Comparison of ENCODE assay signal across 23 cellular contexts in the genomic region with DNA sequence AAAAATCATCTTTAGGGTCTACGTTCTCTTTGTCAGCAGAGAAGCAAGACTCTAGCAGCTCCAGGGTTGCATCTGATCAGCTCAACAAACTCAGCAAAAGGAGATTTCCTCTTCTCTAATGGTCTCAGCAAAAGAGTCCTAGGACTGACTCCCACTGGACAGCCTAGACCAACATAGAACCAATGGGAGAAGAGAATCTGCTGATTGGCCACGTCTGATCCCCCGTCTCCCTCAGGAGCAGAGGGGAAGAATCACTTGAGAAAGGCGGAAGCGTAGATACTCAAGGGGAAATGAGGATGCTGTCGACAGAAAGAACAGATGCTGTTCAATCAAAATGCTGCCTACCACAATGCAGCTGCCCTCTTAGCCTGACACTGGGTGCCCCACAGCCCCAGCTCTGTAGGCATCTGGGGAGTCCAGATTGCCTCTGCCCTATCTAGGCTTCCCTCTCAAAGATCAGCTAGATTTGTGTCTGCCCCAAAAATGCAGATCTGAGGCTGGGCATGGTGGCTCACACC. TPM values are rescaled to one million over a fixed set of nuclear protein-coding genes. Genes with fewer than 3 reads are reported as not detected.
A peak's percentile ranks its signal among the peaks of the same experiment; 100 is the strongest.
DNase-seq lines count a peak whose midpoint lies in the region; ATAC-seq and TF ChIP-seq lines count a peak whose summit lies in the region.
"Had no signal": no experiment of that assay in that cellular context is flagged by ENCODE, and none has a peak within 500 bp of the region (broad histone marks: within the 10 kb centered on the region; RNA-seq: fewer than 3 reads in every experiment).

No MANE protein-coding gene starts in this region.

- H3K27ac ChIP-seq in GM23338 (ENCODE audit: low read depth): no peak overlapping the region
- H3K27ac ChIP-seq in osteoblast (ENCODE audit: low read depth, low read length): no peak overlapping the region
- no peak overlapping the region for H3K27ac ChIP-seq in gastrocnemius medialis
- H3K27ac ChIP-seq: HL-60 had no signal

- in situ Hi-C loops in gastrocnemius medialis (cut with MboI; ENCODE audit: low sequenced_read_pairs in 4 of 4): no loop called here

- H3K36me3 Mint-ChIP-seq in GM23338 (ENCODE audit: low read depth): no peaks in the 10 kb centered on the region
- H3K36me3 Mint-ChIP-seq: CD4-positive, CD25-positive, alpha-beta regulatory T cell; T-cell had no signal

- H3K4me1 ChIP-seq in GM23338 (ENCODE audit: insufficient read depth): peaks cover 5% of the 10 kb centered on the region; the same call in 1 of the 2 replicates
- peaks cover 15% of the 10 kb centered on the region for H3K4me1 ChIP-seq in osteoblast (ENCODE audit: insufficient read depth, low read length)
- H3K4me1 ChIP-seq in gastrocnemius medialis: peaks cover 0 to 6% of the 10 kb centered on the region in 2 donors
- peaks cover 3% of the 10 kb centered on the region for H3K4me1 ChIP-seq in BE2C

- H3K4me3 ChIP-seq in GM23338 (no peak overlapping the region), osteoblast (ENCODE audit: insufficient read depth, low read length) (no peak overlapping the region), gastrocnemius medialis (no peak overlapping the region), BE2C (ENCODE audit: low read depth, low read length) (no peak overlapping the region)

- intact Hi-C loops in gastrocnemius medialis (cut with DNase I; ENCODE audit: low total_unique reads): no loop called here

- no peaks in the 10 kb centered on the region for H3K9me3 ChIP-seq in osteoblast (ENCODE audit: low read depth, low read length)
- no peaks in the 10 kb centered on the region for H3K9me3 ChIP-seq in gastrocnemius medialis
- H3K9me3 ChIP-seq in BE2C: no peaks in the 10 kb centered on the region

- no peak overlapping the region for H3K4me3 Mint-ChIP-seq in GM23338
- H3K4me3 Mint-ChIP-seq: CD4-positive, CD25-positive, alpha-beta regulatory T cell; H9; T-cell had no signal

- H3K9me2 ChIP-seq in GM23338 (ENCODE audit: insufficient read depth): no peaks in the 10 kb centered on the region

- H3F3A ChIP-seq in GM23338 (replicated peaks; ENCODE audit: low read depth): no peaks in the 10 kb centered on the region

- DNase-seq in GM23338 (ENCODE audit: low spot score) (no peak), NCI-H2171 treated with DMSO at 0.1 percent for 48 hours (lab: John Stamatoyannopoulos, UW) (peak; percentile 80), SK-N-DZ (ENCODE audit: low spot score) (peak; percentile 19), osteoblast (ENCODE audit: insufficient read length, low spot score, missing footprints) (peak; percentile 59), gastrocnemius medialis (no peak), BE2C (no peak), amygdala (lab: John Stamatoyannopoulos, UW) (no peak)
- DNase-seq: ACHN; CD4-positive, CD25-positive, alpha-beta regulatory T cell; H9; MM.1S; NCI-H1092 treated with DMSO at 0.1 percent for 48 hours; NCI-H146; NCI-H2081; NCI-H226; NCI-H69; PC-3; RPMI8226; SHP77 treated with DMSO at 0.1 percent for 48 hours; T-cell; T-helper 9 cell had no signal

- H3K27ac Mint-ChIP-seq in GM23338: no peak overlapping the region
- H3K27ac Mint-ChIP-seq: CD4-positive, CD25-positive, alpha-beta regulatory T cell; H9; T-cell had no signal

- H3K36me3 ChIP-seq in GM23338 (ENCODE audit: insufficient read depth): no peaks in the 10 kb centered on the region
- H3K36me3 ChIP-seq in osteoblast (ENCODE audit: insufficient read depth, low read length): no peaks in the 10 kb centered on the region
- no peaks in the 10 kb centered on the region for H3K36me3 ChIP-seq in gastrocnemius medialis
- no peaks in the 10 kb centered on the region for H3K36me3 ChIP-seq in BE2C

- TF ChIP-seq POLR2A in gastrocnemius medialis (IDR thresholded peaks at IDR 0.05): no peak

- no peak for TF ChIP-seq CTCF in GM23338 (conservative IDR thresholded peaks at IDR 0.05; ENCODE audit: low read depth in 2 of 2)
- no peak for TF ChIP-seq CTCF in osteoblast (IDR thresholded peaks at IDR 0.05; ENCODE audit: extremely low read depth, low read depth, low read length)
- no peak for TF ChIP-seq CTCF in gastrocnemius medialis (IDR thresholded peaks at IDR 0.05 in 4 of 5, conservative IDR thresholded peaks at IDR 0.05 in 1 of 5)
- no peak for TF ChIP-seq CTCF in BE2C (IDR thresholded peaks at IDR 0.05; ENCODE audit: low read depth, low read length)

- H3K4me2 ChIP-seq in GM23338 (no peak overlapping the region), osteoblast (ENCODE audit: insufficient read depth, low read length) (no peak overlapping the region)

- no peaks in the 10 kb centered on the region for H3K27me3 ChIP-seq in GM23338 (ENCODE audit: insufficient read depth)
- no peaks in the 10 kb centered on the region for H3K27me3 ChIP-seq in osteoblast (ENCODE audit: insufficient read depth, low read length)
- H3K27me3 ChIP-seq in gastrocnemius medialis: no peaks in the 10 kb centered on the region
- no peaks in the 10 kb centered on the region for H3K27me3 ChIP-seq in BE2C

- H3K9me3 Mint-ChIP-seq in GM23338: no peaks in the 10 kb centered on the region; the same call in 2 of the 3 replicates
- H3K9me3 Mint-ChIP-seq: H9, T-cell had no signal

- H4K20me1 ChIP-seq in GM23338 (replicated peaks; ENCODE audit: insufficient read depth) (no peaks in the 10 kb centered on the region), osteoblast (ENCODE audit: insufficient read depth, low read length) (no peaks in the 10 kb centered on the region)

- H2AFZ ChIP-seq in GM23338 (no peak overlapping the region; the same call in 1 of the 2 replicates), osteoblast (ENCODE audit: low read length) (no peak overlapping the region)

- no peaks in the 10 kb centered on the region for H3K27me3 Mint-ChIP-seq in GM23338 (ENCODE audit: insufficient read depth, low read depth, poor library complexity)

- ATAC-seq in GM23338: peak; percentile 41; the same call in 2 of the 3 replicates
- no peak for ATAC-seq in gastrocnemius medialis
- ATAC-seq: PC-3, SK-N-SH treated with all-trans-retinoic acid at 6 μM for 48 hours, T-cell had no signal

- peaks cover 5% of the 10 kb centered on the region for H3K4me1 Mint-ChIP-seq in GM23338
- H3K4me1 Mint-ChIP-seq: CD4-positive, CD25-positive, alpha-beta regulatory T cell; T-cell had no signal

- no peaks in the 10 kb centered on the region for H3K79me2 ChIP-seq in GM23338 (replicated peaks; ENCODE audit: insufficient read depth)
- H3K79me2 ChIP-seq in osteoblast (ENCODE audit: insufficient read depth, low read length): no peaks in the 10 kb centered on the region

TF ChIP-seq in GM23338, 12 proteins besides CTCF, POLR2A, EP300 and RAD21 (continues in another document):
- TF ChIP-seq STAT1 (IDR thresholded peaks at IDR 0.05; ENCODE audit: unreplicated experiment) (no peak), ZNF331 (CRISPR knock-in tag; IDR thresholded peaks at IDR 0.05; ENCODE audit: low read depth) (no peak), JUNB (IDR thresholded peaks at IDR 0.05; ENCODE audit: unreplicated experiment) (no peak), NANOG (IDR thresholded peaks at IDR 0.05; ENCODE audit: borderline replicate concordance) (no peak), EZH2phosphoT487 (IDR thresholded peaks at IDR 0.05; ENCODE audit: unreplicated experiment) (no peak), POLR2AphosphoS5 (IDR thresholded peaks at IDR 0.05; ENCODE audit: low read depth) (no peak), CREB1 (CRISPR knock-in tag; IDR thresholded peaks at IDR 0.05; ENCODE audit: low read depth) (no peak), EZH2 (IDR thresholded peaks at IDR 0.05; ENCODE audit: low read depth, unreplicated experiment) (no peak)
- TF ChIP-seq, protein P1, sequence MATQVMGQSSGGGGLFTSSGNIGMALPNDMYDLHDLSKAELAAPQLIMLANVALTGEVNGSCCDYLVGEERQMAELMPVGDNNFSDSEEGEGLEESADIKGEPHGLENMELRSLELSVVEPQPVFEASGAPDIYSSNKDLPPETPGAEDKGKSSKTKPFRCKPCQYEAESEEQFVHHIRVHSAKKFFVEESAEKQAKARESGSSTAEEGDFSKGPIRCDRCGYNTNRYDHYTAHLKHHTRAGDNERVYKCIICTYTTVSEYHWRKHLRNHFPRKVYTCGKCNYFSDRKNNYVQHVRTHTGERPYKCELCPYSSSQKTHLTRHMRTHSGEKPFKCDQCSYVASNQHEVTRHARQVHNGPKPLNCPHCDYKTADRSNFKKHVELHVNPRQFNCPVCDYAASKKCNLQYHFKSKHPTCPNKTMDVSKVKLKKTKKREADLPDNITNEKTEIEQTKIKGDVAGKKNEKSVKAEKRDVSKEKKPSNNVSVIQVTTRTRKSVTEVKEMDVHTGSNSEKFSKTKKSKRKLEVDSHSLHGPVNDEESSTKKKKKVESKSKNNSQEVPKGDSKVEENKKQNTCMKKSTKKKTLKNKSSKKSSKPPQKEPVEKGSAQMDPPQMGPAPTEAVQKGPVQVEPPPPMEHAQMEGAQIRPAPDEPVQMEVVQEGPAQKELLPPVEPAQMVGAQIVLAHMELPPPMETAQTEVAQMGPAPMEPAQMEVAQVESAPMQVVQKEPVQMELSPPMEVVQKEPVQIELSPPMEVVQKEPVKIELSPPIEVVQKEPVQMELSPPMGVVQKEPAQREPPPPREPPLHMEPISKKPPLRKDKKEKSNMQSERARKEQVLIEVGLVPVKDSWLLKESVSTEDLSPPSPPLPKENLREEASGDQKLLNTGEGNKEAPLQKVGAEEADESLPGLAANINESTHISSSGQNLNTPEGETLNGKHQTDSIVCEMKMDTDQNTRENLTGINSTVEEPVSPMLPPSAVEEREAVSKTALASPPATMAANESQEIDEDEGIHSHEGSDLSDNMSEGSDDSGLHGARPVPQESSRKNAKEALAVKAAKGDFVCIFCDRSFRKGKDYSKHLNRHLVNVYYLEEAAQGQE (IDR thresholded peaks at IDR 0.05; ENCODE audit: unreplicated experiment): no peak

RNA-seq across cellular contexts. Expression of gene EMP2, which starts 31.5 kb away (rescaled TPM):
- 7.3 and 7.4 TPM in 2 replicates for total RNA-seq in GM23338 (2014; rRNA removed; shearing (Covaris generic))
- 34.2 and 40.1 TPM in 2 replicates for polyA plus RNA-seq in GM23338 (2016; fragmentation: Nextera tagmentation; extraction: Ambion mirVana)
- polyA plus RNA-seq in SK-N-DZ (2014; cell fraction: cytosol; rRNA removed): 7.7 and 8.4 TPM in 2 replicates
- polyA plus RNA-seq in SK-N-DZ (2014; cell fraction: nucleus; rRNA removed): 2.8 and 3.6 TPM in 2 replicates
- total RNA-seq in osteoblast (31.8 and 35.4 TPM in 2 replicates), gastrocnemius medialis (10 to 100 TPM in 3 of 4 donors, 1 to 10 TPM in 1; 7.9 to 13.5 (median 11.7) TPM)
- polyA plus RNA-seq in BE2C (2012; ENCODE audit: insufficient read depth, insufficient read length, low read depth): 1.4 TPM
- total RNA-seq: CD4-positive, CD25-positive, alpha-beta regulatory T cell had no signal
- polyA plus RNA-seq: CD4-positive, CD25-positive, alpha-beta regulatory T cell had no signal

Comparison
In these comparisons a context has a peak if more than half of its experiments do, and no peak if none do; other contexts are left out.
1. DNase-seq: peak in NCI-H2171 treated with DMSO at 0.1 percent for 48 hours (single experiment), SK-N-DZ (single experiment) and osteoblast (single experiment); none in GM23338 (single experiment), gastrocnemius medialis (0 of 2), BE2C (single experiment) and amygdala (0 of 56).